17 cellular contexts compared by ENCODE assay signal in the genomic region with DNA sequence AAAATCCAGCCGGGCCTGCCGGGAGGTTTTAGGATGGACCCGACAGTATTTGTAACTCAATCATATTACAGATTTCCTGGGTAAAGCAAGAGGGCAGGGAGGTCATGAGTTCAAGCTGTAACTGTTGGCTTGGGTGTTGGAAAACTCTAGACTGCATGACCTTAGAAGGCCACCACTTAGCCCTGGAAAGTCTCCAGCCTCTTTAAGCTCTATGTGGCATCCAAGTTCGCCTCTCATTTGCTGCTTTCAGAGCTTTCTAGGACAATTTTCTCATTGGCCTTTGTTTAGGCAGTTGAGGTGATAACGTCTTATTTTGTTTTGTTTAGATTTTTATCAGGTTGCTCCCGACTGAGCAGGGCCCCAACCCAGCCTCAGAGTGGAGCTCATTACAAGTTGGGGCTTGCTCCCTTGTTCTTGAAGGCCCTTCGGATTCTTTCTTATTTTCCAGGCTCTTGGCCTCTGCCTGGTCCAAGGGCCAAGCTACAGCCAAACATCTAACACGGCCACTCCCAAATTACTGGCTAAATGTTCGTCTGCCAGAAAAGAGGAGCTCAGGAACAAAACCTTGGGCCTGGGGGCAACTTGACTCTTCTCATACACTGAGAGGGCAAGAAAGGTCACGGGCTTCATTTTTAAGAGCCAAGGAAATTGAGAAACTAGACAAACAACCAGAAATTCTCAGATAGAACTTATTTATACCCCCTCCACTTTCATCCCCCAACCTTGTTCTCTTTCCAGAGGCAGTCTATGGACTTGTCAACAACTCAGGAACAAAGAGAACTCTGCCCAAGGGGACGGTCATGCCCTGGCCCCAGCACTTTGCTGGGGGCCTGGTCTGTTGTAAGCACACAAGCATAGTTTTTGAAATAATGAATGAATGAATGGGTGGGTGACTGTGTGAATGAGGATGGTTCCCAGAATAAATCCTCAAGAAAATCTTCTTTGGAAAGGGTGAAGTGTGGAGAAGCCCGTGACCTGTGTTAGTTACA.
DNase-seq lines count a peak whose midpoint lies in the region; ATAC-seq and TF ChIP-seq lines count a peak whose summit lies in the region.
"Had no signal": no experiment of that assay in that cellular context is flagged by ENCODE, and none has a peak within 500 bp of the region (broad histone marks: within the 10 kb centered on the region; RNA-seq: fewer than 3 reads in every experiment).

No MANE protein-coding gene starts in this region.

- intact Hi-C loops in MCF 10A (cut with micrococcal nuclease) (no loop called here), breast epithelium (cut with DNase I; ENCODE audit: low total_unique reads) (no loop called here), Right ventricle myocardium superior (cut with DNase I) (no loop called here), uterus (cut with DNase I; ENCODE audit: low total_unique reads) (no loop called here), left colon (cut with DNase I, micrococcal nuclease) (no loop called here)

- H3K4me1 Mint-ChIP-seq in MCF 10A (ENCODE audit: insufficient read depth, unreplicated experiment), result peaks cover 17% of the 10 kb centered on the region
- peaks cover 58% of the 10 kb centered on the region for H3K4me1 Mint-ChIP-seq in neural crest cell
- H3K4me1 Mint-ChIP-seq: immature natural killer cell had no signal

- H3K4me3 Mint-ChIP-seq in MCF 10A (ENCODE audit: unreplicated experiment) (no peak overlapping the region), neural crest cell (peak overlapping the region; percentile 65)
- H3K4me3 Mint-ChIP-seq: activated naive CD4-positive, alpha-beta T cell treated with anti-CD3 and anti-CD28 coated beads for 36 hours; CD8-positive, alpha-beta T cell; effector memory CD8-positive, alpha-beta T cell; immature natural killer cell had no signal

- H3K27ac ChIP-seq in breast epithelium (peak overlapping the region in 1 of 2 donors; percentile 43), uterus (peak overlapping the region; percentile 53 to 78)
- H3K27ac ChIP-seq: cardiac muscle cell had no signal

- H3K4me1 ChIP-seq in breast epithelium (no peaks in the 10 kb centered on the region), uterus (no peaks in the 10 kb centered on the region)

- POLR2A ChIA-PET in MCF 10A (lab: Yijun Ruan, JAX), result interaction anchor here (0.8 to 1.2 kb wide), 2 partner anchors 10 to 102 kb away, joined by 3 to 4 read pairs; no protein-coding TSS in a partner anchor

- DNase-seq in MCF 10A (ENCODE audit: unreplicated experiment), result peak; percentile 84
- DNase-seq in breast epithelium (ENCODE audit: low spot score in 2 of 2), result no peak
- no peak for DNase-seq in Right ventricle myocardium superior
- no peak for DNase-seq in neural crest cell (ENCODE audit: low read depth, low spot score)
- DNase-seq in uterus, result peak in 1 of 2 donors; percentile 27
- DNase-seq in KBM-7, result no peak
- DNase-seq in left colon, result no peak
- no peak for DNase-seq in NCI-H1436 (lab: John Stamatoyannopoulos, UW)
- DNase-seq: activated CD4-positive, alpha-beta T cell treated with anti-CD3 and anti-CD28 coated beads for 4 hours; activated naive CD4-positive, alpha-beta T cell treated with anti-CD3 and anti-CD28 coated beads for 36 hours; CD8-positive, alpha-beta T cell; effector memory CD8-positive, alpha-beta T cell; immature natural killer cell; NCI-H2029; NCI-H526 treated with DMSO at 0.1 percent for 48 hours had no signal

- H3K9me3 Mint-ChIP-seq in MCF 10A (ENCODE audit: unreplicated experiment) (no peaks in the 10 kb centered on the region), neural crest cell (peaks cover 19% of the 10 kb centered on the region)
- H3K9me3 Mint-ChIP-seq: CD8-positive, alpha-beta T cell had no signal

- no peaks in the 10 kb centered on the region for H3K36me3 ChIP-seq in breast epithelium
- no peaks in the 10 kb centered on the region for H3K36me3 ChIP-seq in uterus
- H3K36me3 ChIP-seq: cardiac muscle cell, MG63 had no signal

- in situ Hi-C loops in KBM-7 (cut with MboI; ENCODE audit: low pct_unique_long_range_greater_than_20kb, low sequenced_read_pairs), result no loop called here

- no peaks in the 10 kb centered on the region for H3K9me3 ChIP-seq in breast epithelium
- no peaks in the 10 kb centered on the region for H3K9me3 ChIP-seq in uterus
- H3K9me3 ChIP-seq: MG63 had no signal

- ATAC-seq in Right ventricle myocardium superior (ENCODE audit: poor library complexity) (peak; percentile 68), left colon (no peak)
- ATAC-seq: CD8-positive, alpha-beta T cell; effector memory CD8-positive, alpha-beta T cell had no signal

- H3K27me3 ChIP-seq in breast epithelium (no peaks in the 10 kb centered on the region), uterus (no peaks in the 10 kb centered on the region)
- H3K27me3 ChIP-seq: cardiac muscle cell, MG63 had no signal

- H3K4me3 ChIP-seq in breast epithelium, result no peak overlapping the region
- H3K4me3 ChIP-seq in uterus, result no peak overlapping the region
- H3K4me3 ChIP-seq: cardiac muscle cell, MG63 had no signal

- TF ChIP-seq CTCF in MCF 10A (IDR thresholded peaks at IDR 0.05; ENCODE audit: unreplicated experiment) (no peak), breast epithelium (IDR thresholded peaks at IDR 0.05) (no peak), neural crest cell (conservative IDR thresholded peaks at IDR 0.05) (no peak), uterus (IDR thresholded peaks at IDR 0.05) (no peak)

- H3K36me3 Mint-ChIP-seq in MCF 10A (ENCODE audit: insufficient read depth, unreplicated experiment), result no peaks in the 10 kb centered on the region
- H3K36me3 Mint-ChIP-seq in neural crest cell (ENCODE audit: low read depth), result peaks cover 3% of the 10 kb centered on the region
- H3K36me3 Mint-ChIP-seq: CD8-positive, alpha-beta T cell; immature natural killer cell had no signal

- no peak for TF ChIP-seq POLR2A in breast epithelium (IDR thresholded peaks at IDR 0.05)
- TF ChIP-seq POLR2A in uterus (IDR thresholded peaks at IDR 0.05), result no peak

- CTCF ChIA-PET in MCF 10A (lab: Yijun Ruan, JAX), result interaction anchor here (0.7 to 0.8 kb wide), 2 partner anchors 147 to 326 kb away, joined by 3 read pairs; no protein-coding TSS in a partner anchor

- H3K27ac Mint-ChIP-seq in MCF 10A (ENCODE audit: low read depth, unreplicated experiment), result peak overlapping the region; percentile 37
- H3K27ac Mint-ChIP-seq in neural crest cell (ENCODE audit: unreplicated experiment), result peak overlapping the region; percentile 85
- H3K27ac Mint-ChIP-seq: activated naive CD4-positive, alpha-beta T cell treated with anti-CD3 and anti-CD28 coated beads for 36 hours; CD8-positive, alpha-beta T cell; effector memory CD8-positive, alpha-beta T cell; immature natural killer cell had no signal

- BruUV-seq in MCF 10A (replicated peaks; lab: Mats Ljungman, UMichigan), result no TSS peak

- H3K27me3 Mint-ChIP-seq in MCF 10A (ENCODE audit: insufficient read depth, unreplicated experiment) (no peaks in the 10 kb centered on the region), neural crest cell (ENCODE audit: low read depth) (no peaks in the 10 kb centered on the region)
- H3K27me3 Mint-ChIP-seq: effector memory CD8-positive, alpha-beta T cell had no signal
